Comparison of ENCODE assay signal across 17 cellular contexts in genomic region chr1:73644198-73644597, GRCh38.
"Had no signal": no experiment of that assay in that cellular context is flagged by ENCODE, and none has a peak within 500 bp of the region (broad histone marks: within the 10 kb centered on the region; RNA-seq: fewer than 3 reads in every experiment).

No MANE protein-coding gene starts in this region.

- H3K27ac ChIP-seq: HL-60, RWPE1 had no signal

- DNase-seq: KBM-7, MV-4-11, NCI-H1048, NCI-H1436 treated with DMSO at 0.1 percent for 48 hours, NCI-H187, NCI-H2029, NCI-H2081 treated with DMSO at 0.1 percent for 48 hours, NCI-H2227 treated with DMSO at 0.1 percent for 48 hours, NCI-H524, NCI-H774, SHP77, SK-N-SH, SW 1271, T-cell had no signal

- ATAC-seq: Panc1, T-cell had no signal

- H3K9me3 ChIP-seq: SK-N-SH had no signal
